Comparison of ENCODE assay signal across 8 cellular contexts in the genomic region with DNA sequence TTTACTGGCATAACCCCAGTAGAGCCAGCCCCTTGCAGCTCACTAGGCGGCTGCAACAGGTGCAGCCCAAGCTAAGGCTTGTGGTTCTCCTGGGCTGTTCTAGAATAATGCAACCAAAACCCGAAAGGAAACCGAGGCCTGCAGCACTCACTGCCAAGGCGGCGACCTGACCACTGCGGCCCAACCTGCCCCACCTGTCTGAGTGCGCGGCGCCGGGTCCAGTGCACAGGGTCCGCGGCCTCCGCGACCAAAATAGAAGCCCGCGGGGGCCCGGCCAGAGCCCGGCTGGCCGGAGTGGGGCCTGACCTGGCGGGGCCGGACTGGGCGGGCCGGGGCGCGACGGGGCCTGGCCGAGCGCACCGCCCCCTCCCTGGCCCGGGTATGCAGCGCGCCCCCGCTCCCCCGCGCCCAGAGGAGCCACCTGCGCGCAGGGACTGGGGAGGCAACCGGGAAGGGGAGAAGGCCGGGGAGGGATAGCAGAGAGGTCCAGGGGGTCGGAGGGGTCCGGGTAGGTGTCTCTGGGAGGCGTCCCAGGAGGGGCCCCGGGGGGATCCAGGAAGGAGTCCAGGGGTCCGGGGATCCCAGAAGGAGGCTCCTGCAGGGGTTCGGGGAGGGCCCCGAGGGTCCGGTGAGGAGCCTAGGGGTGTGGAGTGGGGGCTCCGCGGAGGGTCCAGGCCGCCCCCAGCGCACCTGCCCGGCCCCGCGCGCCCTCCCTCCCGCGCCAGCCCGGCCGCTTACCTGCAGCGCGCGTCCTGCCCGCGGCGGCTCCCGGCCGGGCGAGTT. TPM values are rescaled to one million over a fixed set of nuclear protein-coding genes. Genes with fewer than 3 reads are reported as not detected.
DNase-seq lines count a peak whose midpoint lies in the region; ATAC-seq and TF ChIP-seq lines count a peak whose summit lies in the region.

No MANE protein-coding gene starts in this region.

- H3K9me2 ChIP-seq in Karpas-422 (replicated peaks; ENCODE audit: insufficient read depth, low read length): no peaks in the 10 kb centered on the region

- POLR2A ChIA-PET in AG04450 (lab: Yijun Ruan, JAX): no interaction called here

- TF ChIP-seq POLR2A in GM19099 (IDR thresholded peaks at IDR 0.05; ENCODE audit: extremely low read depth, insufficient read length, low read depth) (peak; percentile 44), breast epithelium (IDR thresholded peaks at IDR 0.05) (no peak)

- H3K4me3 ChIP-seq in AG04450 (ENCODE audit: low read depth, low read length) (peak overlapping the region; percentile 58), Karpas-422 (ENCODE audit: low read length) (peak overlapping the region; percentile 76), breast epithelium (peak overlapping the region; percentile 71 to 96 (median 88)), thoracic aorta (peak overlapping the region; percentile 88)

- H3K79me2 ChIP-seq in Karpas-422 (ENCODE audit: low read length): no peaks in the 10 kb centered on the region

- peak; percentile 44 for ATAC-seq in left colon
- no peak for ATAC-seq in thoracic aorta (ENCODE audit: insufficient number of reproducible peaks, low FRiP score, low read depth)
- no peak for ATAC-seq in HG03565 (IDR thresholded peaks at IDR 0.05; ENCODE audit: unreplicated experiment)
- ATAC-seq in HG03342 (IDR thresholded peaks at IDR 0.05; ENCODE audit: unreplicated experiment): no peak

- H4K20me1 ChIP-seq in Karpas-422 (ENCODE audit: insufficient read depth, low read depth, low read length): peaks cover 18% of the 10 kb centered on the region; the same call in 1 of the 2 replicates

- CTCF ChIA-PET in AG04450 (lab: Charles Lee): no interaction called here

- intact Hi-C loops in breast epithelium (cut with DNase I; ENCODE audit: low total_unique reads): loop anchor here (5.0 kb wide), 1 partner anchor 1595 kb away; no protein-coding TSS in a partner anchor
- intact Hi-C loops in left colon (cut with DNase I, micrococcal nuclease): no loop called here

- H3K4me1 ChIP-seq in Karpas-422 (ENCODE audit: low read length): peaks cover 47% of the 10 kb centered on the region
- H3K4me1 ChIP-seq in breast epithelium: peaks cover 6 to 8% of the 10 kb centered on the region in 2 donors
- peaks cover 8 to 11% of the 10 kb centered on the region in 2 donors for H3K4me1 ChIP-seq in thoracic aorta (ENCODE audit: control insufficient read depth in 1 of 2, low read depth in 2 of 2)

- H3K27me3 ChIP-seq in AG04450 (ENCODE audit: control insufficient read depth, insufficient read depth, low read length) (peaks cover 18% of the 10 kb centered on the region), Karpas-422 (ENCODE audit: low read length) (no peaks in the 10 kb centered on the region), breast epithelium (no peaks in the 10 kb centered on the region), thoracic aorta (replicated peaks; ENCODE audit: insufficient read depth) (no peaks in the 10 kb centered on the region)

- H3K9me3 ChIP-seq in AG04450 (ENCODE audit: control insufficient read depth, insufficient read depth, low read length): no peaks in the 10 kb centered on the region
- no peaks in the 10 kb centered on the region for H3K9me3 ChIP-seq in Karpas-422 (ENCODE audit: low read length)
- H3K9me3 ChIP-seq in breast epithelium: no peaks in the 10 kb centered on the region
- no peaks in the 10 kb centered on the region for H3K9me3 ChIP-seq in thoracic aorta

- H3K36me3 ChIP-seq in Karpas-422 (ENCODE audit: insufficient read depth, low read length) (no peaks in the 10 kb centered on the region), breast epithelium (no peaks in the 10 kb centered on the region), thoracic aorta (no peaks in the 10 kb centered on the region)

- TF ChIP-seq CTCF in AG04450 (IDR thresholded peaks at IDR 0.05; ENCODE audit: low read depth, low read length) (no peak), breast epithelium (IDR thresholded peaks at IDR 0.05) (no peak), thoracic aorta (IDR thresholded peaks at IDR 0.05) (no peak)

- peak overlapping the region; percentile 67 for H3K4me2 ChIP-seq in Karpas-422 (ENCODE audit: low read depth, low read length, poor library complexity, severe bottlenecking)

- DNase-seq in AG04450 (ENCODE audit: low read depth, low spot score) (no peak), Karpas-422 (no peak), breast epithelium (ENCODE audit: low spot score in 2 of 2) (no peak), left colon (peak in 1 of 2 donors; percentile 60), thoracic aorta (ENCODE audit: low spot score) (no peak)

- peak overlapping the region; percentile 73 for H3K9ac ChIP-seq in Karpas-422 (ENCODE audit: low read length)

- H2AFZ ChIP-seq in Karpas-422 (ENCODE audit: low read length): no peak overlapping the region

- H3K27ac ChIP-seq in AG04450 (ENCODE audit: low read depth, low read length) (no peak overlapping the region), Karpas-422 (ENCODE audit: low read length) (no peak overlapping the region), breast epithelium (peak overlapping the region; percentile 52 to 80), thoracic aorta (no peak overlapping the region)

RNA-seq across cellular contexts. Expression of a gene that starts 0.5 kb away (rescaled TPM):
- 2.8 and 3.2 TPM in 2 replicates for polyA plus RNA-seq in AG04450 (2011; rRNA removed)
- 5.1 and 6.2 TPM in 2 replicates for polyA minus RNA-seq in AG04450 (2011; rRNA and poly(A)+ RNA removed)
- total RNA-seq in Karpas-422 (2014; rRNA removed; shearing (Covaris generic); ENCODE audit: low replicate concordance): 2.3 and 5.3 TPM in 2 replicates
- total RNA-seq in breast epithelium: 10 to 100 TPM in 2 of 3 donors, 1 to 10 TPM in 1; 9.9 to 24.6 (median 16.1) TPM
- 10 to 100 TPM; 18.9 to 21.2 TPM for total RNA-seq in left colon
- total RNA-seq in thoracic aorta: 10 to 100 TPM; 16.9 to 20.2 TPM

Comparison
In these comparisons a context has a peak if more than half of its experiments do, and no peak if none do; other contexts are left out.
1. H3K27ac ChIP-seq: peak in breast epithelium (2 of 2); none in AG04450 (single experiment), Karpas-422 (single experiment) and thoracic aorta (0 of 2).
2. Peak in every context shown above with its lines, with median percentiles within 50 percentile points of each other: H3K4me3 ChIP-seq.